In genomic region chr14:77603654-77604270, GRCh38 we compare ENCODE assay signal across 1 cellular context.
TF ChIP-seq lines count a peak whose summit lies in the region.

No MANE protein-coding gene starts in this region.

TF ChIP-seq in HEK293, 187 proteins besides CTCF, POLR2A, EP300 and RAD21 (continued from another document):
- peak; percentile 13; the same call in 1 of the 2 replicates for TF ChIP-seq ZNF398 (tag by site-specific recombination; IDR thresholded peaks at IDR 0.05)
- TF ChIP-seq KLF16 (tag by site-specific recombination; IDR thresholded peaks at IDR 0.05) = no peak
- TF ChIP-seq ZIC2 (tag by site-specific recombination; IDR thresholded peaks at IDR 0.05) = no peak
- TF ChIP-seq ZNF354C (tag by site-specific recombination; IDR thresholded peaks at IDR 0.05; ENCODE audit: borderline replicate concordance, low read depth) = no peak
- no peak for TF ChIP-seq RBAK (tag by site-specific recombination; IDR thresholded peaks at IDR 0.05)
- no peak for TF ChIP-seq ZNF658 (tag by site-specific recombination; IDR thresholded peaks at IDR 0.05)
- no peak for TF ChIP-seq ZNF112 (tag by site-specific recombination; IDR thresholded peaks at IDR 0.05)
- TF ChIP-seq ZNF211 (tag by site-specific recombination; IDR thresholded peaks at IDR 0.05; ENCODE audit: low read depth) = no peak
- TF ChIP-seq ZNF114 (tag by site-specific recombination; IDR thresholded peaks at IDR 0.05) = no peak
- TF ChIP-seq ZBTB10 (tag by site-specific recombination; IDR thresholded peaks at IDR 0.05) = no peak
- no peak for TF ChIP-seq ZNF18 (tag by site-specific recombination; IDR thresholded peaks at IDR 0.05)
- TF ChIP-seq ZNF341 (tag by site-specific recombination; IDR thresholded peaks at IDR 0.05; ENCODE audit: low read depth) = no peak
- TF ChIP-seq ZNF626 (tag by site-specific recombination; IDR thresholded peaks at IDR 0.05) = no peak
- no peak for TF ChIP-seq ZNF280D (tag by site-specific recombination; IDR thresholded peaks at IDR 0.05)
- 0 out of 2 replicates have a peak, but pooled peaks have one; percentile 27 for TF ChIP-seq WT1 (tag by site-specific recombination; IDR thresholded peaks at IDR 0.05)
- no peak for TF ChIP-seq ZNF350 (tag by site-specific recombination; IDR thresholded peaks at IDR 0.05)
- no peak for TF ChIP-seq ZBTB49 (tag by site-specific recombination; IDR thresholded peaks at IDR 0.05; ENCODE audit: low read depth)
- TF ChIP-seq TSHZ1 (tag by site-specific recombination; IDR thresholded peaks at IDR 0.05; ENCODE audit: borderline replicate concordance) = no peak
- TF ChIP-seq ZNF280C (tag by site-specific recombination; IDR thresholded peaks at IDR 0.05) = no peak
- TF ChIP-seq YY1 (tag by site-specific recombination; IDR thresholded peaks at IDR 0.05) = no peak
- TF ChIP-seq MZF1 (tag by site-specific recombination; IDR thresholded peaks at IDR 0.05; ENCODE audit: borderline replicate concordance) = no peak
- no peak for TF ChIP-seq ZNF426 (tag by site-specific recombination; IDR thresholded peaks at IDR 0.05)
- TF ChIP-seq ZNF473 (tag by site-specific recombination; IDR thresholded peaks at IDR 0.05) = no peak
- TF ChIP-seq ZFHX2 (tag by site-specific recombination; conservative IDR thresholded peaks at IDR 0.05) = no peak
